Comparison of ENCODE assay signal across 1 cellular context in genomic region chr17:32349854-32350661, GRCh38.
TF ChIP-seq lines count a peak whose summit lies in the region.

Gene ZNF207, plus strand, starts transcription at chr17:32350157. Its CDS starts 129 bp downstream, at chr17:32350286.

TF ChIP-seq in HepG2, 621 proteins besides CTCF, POLR2A, EP300 and RAD21 (continued from another document):
- no peak for TF ChIP-seq ZNF512 (CRISPR knock-in tag; IDR thresholded peaks at IDR 0.05)
- TF ChIP-seq KAT8 (CRISPR knock-in tag; IDR thresholded peaks at IDR 0.05), result peak; percentile 93
- 0 out of 2 replicates have a peak, but pooled peaks have one; percentile 47 for TF ChIP-seq RFXAP (CRISPR knock-in tag; IDR thresholded peaks at IDR 0.05; ENCODE audit: borderline replicate concordance)
- TF ChIP-seq ZNF687 (CRISPR knock-in tag; IDR thresholded peaks at IDR 0.05), result peak; percentile 82
- TF ChIP-seq ZNF512B (CRISPR knock-in tag; IDR thresholded peaks at IDR 0.05; ENCODE audit: borderline replicate concordance), result no peak
- TF ChIP-seq TAF1 (CRISPR knock-in tag; IDR thresholded peaks at IDR 0.05), result peak; percentile 96
- peak; percentile 8; the same call in 1 of the 2 replicates for TF ChIP-seq ZMYM3 (CRISPR knock-in tag; IDR thresholded peaks at IDR 0.05)
- peak; percentile 91 for TF ChIP-seq THAP11 (CRISPR knock-in tag; IDR thresholded peaks at IDR 0.05)
- TF ChIP-seq AHDC1 (CRISPR knock-in tag; IDR thresholded peaks at IDR 0.05; ENCODE audit: borderline replicate concordance), result no peak
- TF ChIP-seq RXRA (CRISPR knock-in tag; IDR thresholded peaks at IDR 0.05), result no peak; the same call in none of the 2 replicates
- TF ChIP-seq PAXIP1 (CRISPR knock-in tag; conservative IDR thresholded peaks at IDR 0.05), result peak; percentile 48; the same call in 1 of the 2 replicates
- no peak for TF ChIP-seq ZNF660 (CRISPR knock-in tag; IDR thresholded peaks at IDR 0.05; ENCODE audit: borderline replicate concordance, low read depth)
- TF ChIP-seq ZNF570 (CRISPR knock-in tag; IDR thresholded peaks at IDR 0.05; ENCODE audit: borderline replicate concordance), result no peak
- peak; percentile 70; the same call in 1 of the 2 replicates for TF ChIP-seq GLI4 (CRISPR knock-in tag; IDR thresholded peaks at IDR 0.05; ENCODE audit: borderline replicate concordance)
- no peak for TF ChIP-seq SRSF9 (IDR thresholded peaks at IDR 0.05; ENCODE audit: borderline replicate concordance, insufficient read depth, low read depth, low read length, poor library complexity, severe bottlenecking)
- no peak for TF ChIP-seq NPAS2 (CRISPR knock-in tag; IDR thresholded peaks at IDR 0.05; ENCODE audit: borderline replicate concordance)
- peak; percentile 39; the same call in 1 of the 2 replicates for TF ChIP-seq ZNF652 (CRISPR knock-in tag; IDR thresholded peaks at IDR 0.05; ENCODE audit: borderline replicate concordance, low read depth)
- TF ChIP-seq KDM5B (CRISPR knock-in tag; IDR thresholded peaks at IDR 0.05; ENCODE audit: borderline replicate concordance), result peak; percentile 42; the same call in 1 of the 2 replicates
- peak; percentile 67 for TF ChIP-seq MED1 (CRISPR knock-in tag; IDR thresholded peaks at IDR 0.05)
- TF ChIP-seq SP5 (CRISPR knock-in tag; IDR thresholded peaks at IDR 0.05; ENCODE audit: borderline replicate concordance, low read depth), result peak; percentile 70
- TF ChIP-seq ZNF740 (CRISPR knock-in tag; IDR thresholded peaks at IDR 0.05), result no peak
- no peak for TF ChIP-seq ZNF414 (CRISPR knock-in tag; IDR thresholded peaks at IDR 0.05)
- peak; percentile 85; the same call in 1 of the 2 replicates for TF ChIP-seq STAT6 (CRISPR knock-in tag; IDR thresholded peaks at IDR 0.05; ENCODE audit: borderline replicate concordance)
- peak; percentile 39 for TF ChIP-seq HDAC1 (CRISPR knock-in tag; IDR thresholded peaks at IDR 0.05)
- TF ChIP-seq KLF16 (CRISPR knock-in tag; IDR thresholded peaks at IDR 0.05), result peak in 1 of 2 experiments; percentile 73; a peak in 2 of 4 replicates
- peak; percentile 56; the same call in 1 of the 2 replicates for TF ChIP-seq ETV5 (CRISPR knock-in tag; IDR thresholded peaks at IDR 0.05; ENCODE audit: borderline replicate concordance)
